Comparison of ENCODE assay signal across 14 cellular contexts in the genomic region with DNA sequence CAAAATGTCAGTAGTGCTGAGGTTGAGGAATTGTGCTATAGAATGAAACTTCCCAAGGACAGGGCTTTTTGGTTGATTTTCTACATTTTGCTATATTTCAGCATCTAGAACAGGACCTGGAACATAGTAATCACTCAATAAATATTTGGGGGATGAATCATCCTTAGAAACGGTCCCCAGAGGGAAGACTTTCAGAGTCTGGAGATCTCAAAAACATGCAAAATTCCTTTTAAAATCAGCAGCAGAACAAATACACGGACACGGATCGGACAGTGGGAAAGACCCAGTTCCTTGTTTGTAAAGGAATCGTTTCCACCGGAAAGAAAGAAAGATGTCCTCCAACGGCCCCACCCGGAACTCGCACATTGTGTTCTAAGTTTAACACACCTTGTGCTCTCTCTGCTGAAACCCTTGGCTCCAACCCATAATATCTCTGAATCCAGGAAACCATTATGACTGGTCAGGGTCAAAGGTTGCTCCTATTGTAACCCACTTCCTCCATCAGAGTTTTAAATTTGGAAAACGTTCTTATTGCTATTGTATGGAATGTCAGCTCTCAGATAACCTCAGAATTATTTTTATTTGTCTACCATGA.
DNase-seq lines count a peak whose midpoint lies in the region; ATAC-seq and TF ChIP-seq lines count a peak whose summit lies in the region.
"Had no signal": no experiment of that assay in that cellular context is flagged by ENCODE, and none has a peak within 500 bp of the region (broad histone marks: within the 10 kb centered on the region; RNA-seq: fewer than 3 reads in every experiment).

No MANE protein-coding gene starts in this region.

- H3K4me1 ChIP-seq in foreskin keratinocyte: no peaks in the 10 kb centered on the region
- H3K4me1 ChIP-seq in Caco-2: no peaks in the 10 kb centered on the region

- no peaks in the 10 kb centered on the region for H3K9me3 ChIP-seq in Caco-2
- H3K9me3 ChIP-seq: tibial nerve had no signal

- H3K9me3 Mint-ChIP-seq in activated naive CD8-positive, alpha-beta T cell treated with anti-CD3 and anti-CD28 coated beads, Interleukin-2, amount 50 U/mL, for 24 hours: no peaks in the 10 kb centered on the region
- no peaks in the 10 kb centered on the region for H3K9me3 Mint-ChIP-seq in Caco-2 (ENCODE audit: unreplicated experiment)

- intact Hi-C loops in Caco-2 (cut with micrococcal nuclease; ENCODE audit: unreplicated experiment): no loop called here

- H3K27me3 ChIP-seq in foreskin keratinocyte (no peaks in the 10 kb centered on the region), Caco-2 (replicated peaks; ENCODE audit: control insufficient read depth, insufficient read depth, low read length) (no peaks in the 10 kb centered on the region)
- H3K27me3 ChIP-seq: tibial nerve had no signal

- H3K36me3 ChIP-seq in Caco-2 (ENCODE audit: control insufficient read depth, insufficient read depth, low read length): no peaks in the 10 kb centered on the region
- H3K36me3 ChIP-seq: tibial nerve had no signal

- POLR2A ChIA-PET in Caco-2 (lab: Charles Lee): no interaction called here

- H3K4me3 Mint-ChIP-seq in activated naive CD8-positive, alpha-beta T cell treated with anti-CD3 and anti-CD28 coated beads, Interleukin-2, amount 50 U/mL, for 24 hours: no peak overlapping the region
- no peak overlapping the region for H3K4me3 Mint-ChIP-seq in Caco-2 (ENCODE audit: unreplicated experiment)
- H3K4me3 Mint-ChIP-seq: activated T-helper 1 cell treated with anti-CD3 and anti-CD28 coated beads, Interleukin-12 subunit alpha, Interleukin-12 subunit beta, Interleukin-2, Interleukin-4 antibody, amounts not matched to agents 30 ng/mL and 10 ng/mL and 1 ng/mL, durations not matched to agents 14 hours and 24 hours and 36 hours had no signal

- H3K4me3 ChIP-seq in skeletal muscle cell (ENCODE audit: low read depth, low read length) (no peak overlapping the region), Caco-2 (ENCODE audit: low read depth, low read length) (no peak overlapping the region)
- H3K4me3 ChIP-seq: tibial nerve had no signal

- ATAC-seq in foreskin keratinocyte (peak; percentile 26), HG03469 (IDR thresholded peaks at IDR 0.05; ENCODE audit: unreplicated experiment) (no peak)
- no peak for ATAC-seq in activated naive CD8-positive, alpha-beta T cell treated with anti-CD3 and anti-CD28 coated beads, Interleukin-2, amount 50 U/mL, for 24 hours

- CTCF ChIA-PET in Caco-2 (lab: Charles Lee): no interaction called here

- H3K4me1 Mint-ChIP-seq in activated naive CD8-positive, alpha-beta T cell treated with anti-CD3 and anti-CD28 coated beads, Interleukin-2, amount 50 U/mL, for 24 hours: no peaks in the 10 kb centered on the region
- H3K4me1 Mint-ChIP-seq in Caco-2 (ENCODE audit: low read depth, unreplicated experiment): no peaks in the 10 kb centered on the region

- BruUV-seq in Caco-2 (replicated peaks; lab: Mats Ljungman, UMichigan): no TSS peak

- no peaks in the 10 kb centered on the region for H3K36me3 Mint-ChIP-seq in activated naive CD8-positive, alpha-beta T cell treated with anti-CD3 and anti-CD28 coated beads, Interleukin-2, amount 50 U/mL, for 24 hours (ENCODE audit: low read depth)
- no peaks in the 10 kb centered on the region for H3K36me3 Mint-ChIP-seq in Caco-2 (ENCODE audit: insufficient read depth, unreplicated experiment)

- DNase-seq in COLO829 (ENCODE audit: low spot score): peak; percentile 18
- DNase-seq in foreskin keratinocyte: peak in 1 of 2 donors; percentile 53
- peak; percentile 49 for DNase-seq in skeletal muscle cell (ENCODE audit: low read depth)
- DNase-seq in activated naive CD8-positive, alpha-beta T cell treated with anti-CD3 and anti-CD28 coated beads, Interleukin-2, amount 50 U/mL, for 24 hours: no peak
- no peak for DNase-seq in activated CD4-positive, alpha-beta T cell treated with anti-CD3 and anti-CD28 coated beads for 4 hours
- no peak for DNase-seq in Caco-2
- DNase-seq: activated CD4-positive, CD25-positive, alpha-beta regulatory T cell treated with anti-CD3 and anti-CD28 coated beads, Interleukin-2, amount 50 U/mL, for 72 hours; C1 segment of cervical spinal cord; caudate nucleus; NCI-H1436 treated with DMSO at 0.1 percent for 48 hours had no signal

- peak overlapping the region; percentile 23; the same call in 1 of the 2 replicates for H3K27ac ChIP-seq in VCaP
- H3K27ac ChIP-seq in foreskin keratinocyte: no peak overlapping the region

- TF ChIP-seq CTCF in VCaP (conservative IDR thresholded peaks at IDR 0.05) (no peak), foreskin keratinocyte (conservative IDR thresholded peaks at IDR 0.05) (no peak), Caco-2 (IDR thresholded peaks at IDR 0.05; ENCODE audit: insufficient read depth in 1 of 2, low read depth in 1 of 2, low read length in 1 of 2, severe bottlenecking in 1 of 2, unreplicated experiment in 1 of 2) (no peak)

- H3K27me3 Mint-ChIP-seq in activated naive CD8-positive, alpha-beta T cell treated with anti-CD3 and anti-CD28 coated beads, Interleukin-2, amount 50 U/mL, for 24 hours: peaks cover 3% of the 10 kb centered on the region
- H3K27me3 Mint-ChIP-seq in Caco-2 (ENCODE audit: insufficient read depth, unreplicated experiment): peaks cover 7% of the 10 kb centered on the region

- H3K27ac Mint-ChIP-seq in activated naive CD8-positive, alpha-beta T cell treated with anti-CD3 and anti-CD28 coated beads, Interleukin-2, amount 50 U/mL, for 24 hours: no peak overlapping the region
- H3K27ac Mint-ChIP-seq in Caco-2 (ENCODE audit: unreplicated experiment): no peak overlapping the region
- H3K27ac Mint-ChIP-seq: activated T-helper 1 cell treated with anti-CD3 and anti-CD28 coated beads, Interleukin-12 subunit alpha, Interleukin-12 subunit beta, Interleukin-2, Interleukin-4 antibody, amounts not matched to agents 30 ng/mL and 10 ng/mL and 1 ng/mL, durations not matched to agents 14 hours and 24 hours and 36 hours had no signal

Comparison
In these comparisons a context has a peak if more than half of its experiments do, and no peak if none do; other contexts are left out.
1. DNase-seq: peak in COLO829 (single experiment) and skeletal muscle cell (single experiment); none in activated naive CD8-positive, alpha-beta T cell treated with anti-CD3 and anti-CD28 coated beads, Interleukin-2, amount 50 U/mL, for 24 hours (single experiment), activated CD4-positive, alpha-beta T cell treated with anti-CD3 and anti-CD28 coated beads for 4 hours (0 of 2) and Caco-2 (0 of 2).